ENCODE assay signal across 24 cellular contexts in the genomic region with DNA sequence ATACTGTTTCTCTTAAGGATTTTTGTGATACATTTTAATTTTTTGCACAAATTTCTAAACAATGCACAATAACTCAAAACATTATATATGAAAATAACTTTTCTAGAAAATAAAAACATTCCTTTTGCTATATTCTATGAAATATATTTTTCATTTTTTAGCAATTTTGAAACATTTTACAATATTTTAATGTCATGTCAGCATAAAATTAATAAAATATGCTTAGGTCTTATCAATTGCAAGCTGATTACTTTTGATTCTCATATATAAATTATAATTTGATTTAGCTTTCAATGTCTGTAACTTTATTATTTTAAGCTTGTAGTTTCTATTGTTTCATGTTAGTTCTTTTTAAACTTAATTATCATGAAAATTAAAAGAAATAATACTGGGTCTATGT.
"Had no signal": no experiment of that assay in that cellular context is flagged by ENCODE, and none has a peak within 500 bp of the region (broad histone marks: within the 10 kb centered on the region; RNA-seq: fewer than 3 reads in every experiment).

No MANE protein-coding gene starts in this region.

- H2AFZ ChIP-seq: neural progenitor cell had no signal

- H3K27ac ChIP-seq: left ventricle myocardium inferior, neural progenitor cell, neutrophil, right atrium auricular region, skin epidermis, tibial nerve, uterus had no signal

- DNase-seq: hippocampal formation; left ventricle myocardium inferior; mesendoderm; naive B cell; natural killer cell; nephron progenitor cell; occipital lobe; stimulated activated CD4-positive, alpha-beta T cell treated with anti-CD3 and anti-CD28 coated beads, Interleukin-1b, Interleukin-23, amount 100 ng/mL, for 48 hours; stimulated activated CD4-positive, alpha-beta T cell treated with anti-CD3 and anti-CD28 coated beads, Interleukin-2, amount 100 ng/mL, for 48 hours; stimulated activated CD4-positive, alpha-beta T cell treated with anti-CD3 and anti-CD28 coated beads, Interleukin-4, amount 100 ng/mL, for 4 hours; stimulated activated CD8-positive, alpha-beta memory T cell treated with anti-CD3 and anti-CD28 coated beads, Interleukin-4, amount 100 ng/mL, for 48 hours; stimulated activated naive CD4-positive, alpha-beta T cell treated with Interleukin-2 at 50 U/mL for 16 hours; stimulated activated naive CD8-positive, alpha-beta T cell treated with anti-CD3 and anti-CD28 coated beads, Interleukin-15, amount 100 ng/mL, for 72 hours; substantia nigra; uterus had no signal

- H3K4me2 ChIP-seq: neural progenitor cell had no signal

- FAIRE-seq: keratinocyte had no signal

- ATAC-seq: natural killer cell; sciatic nerve; stimulated activated memory B cell treated with anti-CD40 and anti-IgM and Interleukin-4, amounts not matched to agents 10 μg/mL and 1 μg/mL and 100 μg/mL, for 72 hours; stimulated activated naive CD8-positive, alpha-beta T cell treated with anti-CD3 and anti-CD28 coated beads, Interleukin-15, amount 100 ng/mL, for 72 hours had no signal

- H3K9ac ChIP-seq: neural progenitor cell had no signal

- H3K36me3 ChIP-seq: left ventricle myocardium inferior, neural progenitor cell, neutrophil, right atrium auricular region, tibial nerve, uterus had no signal

- H3K27me3 ChIP-seq: neural progenitor cell, neutrophil, right atrium auricular region, tibial nerve, uterus had no signal

- H3K9me3 ChIP-seq: neutrophil, right atrium auricular region, tibial nerve, uterus had no signal

- H3K4me3 ChIP-seq: left ventricle myocardium inferior, lung, neural progenitor cell, right atrium auricular region, skin epidermis, tibial nerve, uterus had no signal

- H3K4me1 ChIP-seq: left ventricle myocardium inferior, neural progenitor cell, right atrium auricular region, tibial nerve, uterus had no signal
